8 cellular contexts compared by ENCODE assay signal in genomic region chr19:56120002-56120370, GRCh38. TPM values are rescaled to one million over a fixed set of nuclear protein-coding genes. Genes with fewer than 3 reads are reported as not detected.
DNase-seq lines count a peak whose midpoint lies in the region; ATAC-seq, FAIRE-seq and TF ChIP-seq lines count a peak whose summit lies in the region.

No MANE protein-coding gene starts in this region.

- H3K27me3 ChIP-seq in BLaER1 treated with 17β-estradiol and CSF1 and Interleukin-3, amounts not matched to agents 10 nM and 100 nM: no peaks in the 10 kb centered on the region
- no peaks in the 10 kb centered on the region for H3K27me3 ChIP-seq in OCI-LY3 (ENCODE audit: low read depth, low read length)
- no peaks in the 10 kb centered on the region; a peak in 1 of 7 replicates for H3K27me3 ChIP-seq in H1 (replicated peaks in 1 of 4; ENCODE audit: control insufficient read depth in 3 of 4, extremely low read depth in 1 of 4, insufficient read depth in 3 of 4, low read length in 3 of 4)
- no peaks in the 10 kb centered on the region for H3K27me3 ChIP-seq in neural cell (ENCODE audit: insufficient read depth, low read depth, low read length)

- H4K20me1 ChIP-seq in BLaER1 treated with 17β-estradiol and CSF1 and Interleukin-3, amounts not matched to agents 10 nM and 100 nM: peaks cover 38 to 52% (median 49%) of the 10 kb centered on the region in 11 experiments
- H4K20me1 ChIP-seq in OCI-LY3 (ENCODE audit: insufficient read depth, low read length) (peaks cover 14% of the 10 kb centered on the region), H1 (replicated peaks in 1 of 2; ENCODE audit: control insufficient read depth in 1 of 2, insufficient read depth in 2 of 2, low read length in 2 of 2) (peaks cover 20 to 25% of the 10 kb centered on the region in 2 experiments), neural cell (ENCODE audit: insufficient read depth) (no peaks in the 10 kb centered on the region)

- H3K9me2 ChIP-seq in neural cell (ENCODE audit: insufficient read depth, low read length): no peaks in the 10 kb centered on the region

- H3K4me3 ChIP-seq in BLaER1 treated with 17β-estradiol and CSF1 and Interleukin-3, amounts not matched to agents 10 nM and 100 nM: peak overlapping the region; percentile 60 to 80 (median 66)
- H3K4me3 ChIP-seq in OCI-LY3 (ENCODE audit: low read length) (peak overlapping the region; percentile 82), H1 (ENCODE audit: extremely low read depth in 1 of 4, insufficient read depth in 2 of 4, low read depth in 3 of 4, low read length in 4 of 4) (peak overlapping the region; percentile 49 to 91 (median 77)), neural cell (ENCODE audit: low read length) (peak overlapping the region; percentile 91)

- no peak overlapping the region for H2BK15ac ChIP-seq in H1 (ENCODE audit: low read length)

- no peak for FAIRE-seq in H1 (lab: Jason Lieb, UNC)

- DNase-seq in H1 (ENCODE audit: low read depth in 1 of 2, low spot score in 2 of 2) (no peak), NCI-H1105 (lab: John Stamatoyannopoulos, UW) (no peak), D341Med (ENCODE audit: low spot score) (no peak), NCI-H1694 treated with DMSO at 0.1 percent for 48 hours (lab: John Stamatoyannopoulos, UW) (no peak)

- H4K5ac ChIP-seq in H1 (ENCODE audit: insufficient read length, low read depth, low read length): peak overlapping the region; percentile 55

- H3K4ac ChIP-seq in H1 (replicated peaks; ENCODE audit: insufficient read length, low read depth, low read length): peak overlapping the region; percentile 27

- no peak for TF ChIP-seq EP300 in H1 (IDR thresholded peaks at IDR 0.05; ENCODE audit: borderline replicate concordance in 1 of 2, low read depth in 2 of 2, low read length in 2 of 2)
- TF ChIP-seq EP300 in neural cell (conservative IDR thresholded peaks at IDR 0.05; ENCODE audit: poor library complexity, severe bottlenecking): no peak

- H3K4me1 ChIP-seq in BLaER1 treated with 17β-estradiol and CSF1 and Interleukin-3, amounts not matched to agents 10 nM and 100 nM: peaks cover 49 to 72% (median 70%) of the 10 kb centered on the region in 10 experiments
- H3K4me1 ChIP-seq in OCI-LY3 (ENCODE audit: low read length): peaks cover 23% of the 10 kb centered on the region
- peaks cover 0 to 18% (median 13%) of the 10 kb centered on the region in 4 experiments; a peak in 6 of 7 replicates for H3K4me1 ChIP-seq in H1 (replicated peaks in 1 of 4; ENCODE audit: control insufficient read depth in 3 of 4, insufficient read depth in 4 of 4, low read length in 3 of 4)

- H2AK5ac ChIP-seq in H1 (ENCODE audit: low read depth, low read length): no peak overlapping the region

- no peaks in the 10 kb centered on the region for H3F3A ChIP-seq in neural cell (ENCODE audit: insufficient read depth, low read length, poor library complexity, severe bottlenecking)

- H3K9me3 ChIP-seq in BLaER1 treated with 17β-estradiol and CSF1 and Interleukin-3, amounts not matched to agents 10 nM and 100 nM (replicated peaks in 1 of 11): no peaks in the 10 kb centered on the region
- no peaks in the 10 kb centered on the region for H3K9me3 ChIP-seq in OCI-LY3 (ENCODE audit: insufficient read depth, low read length)
- no peaks in the 10 kb centered on the region for H3K9me3 ChIP-seq in H1 (ENCODE audit: insufficient read depth in 2 of 2, low read depth in 1 of 2, low read length in 1 of 2)
- no peaks in the 10 kb centered on the region for H3K9me3 ChIP-seq in neural cell (ENCODE audit: low read length)

- peak overlapping the region; percentile 86 to 98 (median 97) for H3K27ac ChIP-seq in BLaER1 treated with 17β-estradiol and CSF1 and Interleukin-3, amounts not matched to agents 10 nM and 100 nM
- H3K27ac ChIP-seq in OCI-LY3 (ENCODE audit: low read length) (peak overlapping the region; percentile 87), H1 (ENCODE audit: low read depth, low read length) (peak overlapping the region; percentile 85), neural cell (ENCODE audit: low read length) (peak overlapping the region; percentile 66)

- POLR2A ChIA-PET in H1 (lab: Charles Lee; ENCODE audit: partially characterized antibody): interaction anchor here (0.7 to 7.0 kb wide), 3 partner anchors 12 to 33 kb away, joined by 3 to 51 read pairs (median 4); no protein-coding TSS in a partner anchor

- H2AFZ ChIP-seq in OCI-LY3 (ENCODE audit: low read depth, low read length) (no peak overlapping the region), H1 (ENCODE audit: low read length) (no peak overlapping the region), neural cell (ENCODE audit: low read depth, low read length) (no peak overlapping the region)

- no peak for TF ChIP-seq CTCF in OCI-LY3 (IDR thresholded peaks at IDR 0.05; ENCODE audit: low read depth, low read length)
- no peak for TF ChIP-seq CTCF in H1 (IDR thresholded peaks at IDR 0.05; ENCODE audit: control extremely low read depth in 1 of 3, insufficient read depth in 1 of 3, low read depth in 1 of 3, low read length in 3 of 3)
- TF ChIP-seq CTCF in neural cell (IDR thresholded peaks at IDR 0.05; ENCODE audit: poor library complexity, severe bottlenecking): no peak

- peaks cover 5% of the 10 kb centered on the region for H3K79me1 ChIP-seq in H1 (ENCODE audit: low read depth, low read length)

- H2BK20ac ChIP-seq in H1 (ENCODE audit: low read length): peak overlapping the region; percentile 21; the same call in 1 of the 2 replicates

- H3K79me2 ChIP-seq in OCI-LY3 (ENCODE audit: low read length) (peaks cover 57% of the 10 kb centered on the region), H1 (ENCODE audit: control insufficient read depth in 1 of 2, insufficient read depth in 2 of 2, low read length in 2 of 2) (peaks cover 44 to 55% of the 10 kb centered on the region in 2 experiments), neural cell (replicated peaks; ENCODE audit: insufficient read depth, low read length) (peaks cover 35% of the 10 kb centered on the region)

- H3K36me3 ChIP-seq in BLaER1 treated with 17β-estradiol and CSF1 and Interleukin-3, amounts not matched to agents 10 nM and 100 nM: peaks cover 12 to 44% (median 29%) of the 10 kb centered on the region in 11 experiments; a peak in 18 of 22 replicates
- H3K36me3 ChIP-seq in OCI-LY3 (replicated peaks; ENCODE audit: low read depth, low read length) (peaks cover 18% of the 10 kb centered on the region), H1 (ENCODE audit: control insufficient read depth in 2 of 4, insufficient read depth in 4 of 4, low read length in 3 of 4) (0 out of 8 replicates have a peak, but pooled peaks cover 0 to 3% (median under 1%) of the 10 kb centered on the region in 4 experiments), neural cell (ENCODE audit: insufficient read depth, low read length) (no peaks in the 10 kb centered on the region)

- H3K4me2 ChIP-seq in BLaER1 treated with 17β-estradiol and CSF1 and Interleukin-3, amounts not matched to agents 10 nM and 100 nM: peak overlapping the region; percentile 86 to 100 (median 98)
- peak overlapping the region; percentile 82 for H3K4me2 ChIP-seq in OCI-LY3 (ENCODE audit: low read length)
- H3K4me2 ChIP-seq in H1 (ENCODE audit: insufficient read depth in 1 of 2, low read depth in 2 of 2, low read length in 2 of 2): peak overlapping the region; percentile 77 to 82
- H3K4me2 ChIP-seq in neural cell (ENCODE audit: low read length): peak overlapping the region; percentile 39

- TF ChIP-seq RAD21 in H1 (IDR thresholded peaks at IDR 0.05 in 1 of 2, conservative IDR thresholded peaks at IDR 0.05 in 1 of 2; ENCODE audit: low read depth in 2 of 2, low read length in 2 of 2) (no peak), neural cell (conservative IDR thresholded peaks at IDR 0.05) (no peak)

- TF ChIP-seq POLR2A in H1 (IDR thresholded peaks at IDR 0.05; ENCODE audit: control extremely low read depth in 1 of 2, low read depth in 2 of 2, low read length in 2 of 2): no peak

- peak overlapping the region; percentile 42; the same call in 1 of the 2 replicates for H4K8ac ChIP-seq in H1 (ENCODE audit: extremely low read depth, insufficient read depth, low read length)

- ATAC-seq in HG03139 (IDR thresholded peaks at IDR 0.05; ENCODE audit: unreplicated experiment): no peak

- H2BK120ac ChIP-seq in H1 (replicated peaks; ENCODE audit: low read depth, low read length): no peak overlapping the region

- peak overlapping the region; percentile 51 for H3K56ac ChIP-seq in H1 (replicated peaks; ENCODE audit: insufficient read length, low read depth, low read length)

- H3K9ac ChIP-seq in BLaER1 treated with 17β-estradiol and CSF1 and Interleukin-3, amounts not matched to agents 10 nM and 100 nM: peak overlapping the region; percentile 87 to 98 (median 95)
- H3K9ac ChIP-seq in OCI-LY3 (ENCODE audit: low read length) (peak overlapping the region; percentile 94), H1 (replicated peaks in 1 of 4; ENCODE audit: extremely low read depth in 1 of 4, low read depth in 3 of 4, low read length in 3 of 4) (peak overlapping the region; percentile 79 to 90 (median 84)), neural cell (ENCODE audit: low read length) (peak overlapping the region; percentile 81)

- H4K91ac ChIP-seq in H1 (replicated peaks; ENCODE audit: insufficient read length, low read length): peak overlapping the region; percentile 90

- H3K23ac ChIP-seq in H1 (ENCODE audit: insufficient read length): no peak overlapping the region

- CTCF ChIA-PET in H1 (lab: Charles Lee; ENCODE audit: partially characterized antibody): no interaction called here

- peak overlapping the region; percentile 71; the same call in 1 of the 2 replicates for H3K18ac ChIP-seq in H1 (ENCODE audit: extremely low read depth, low read length)

- 0 out of 2 replicates have a peak overlapping the region, but pooled peaks have one; percentile 86 for H2BK5ac ChIP-seq in H1 (ENCODE audit: low read depth, low read length)

- 43% methylated on average over 6 of the region's 8 CpGs; no CpG with 5 or more reads in 1 of the 2 experiments for WGBS in H1 (ENCODE audit: extremely low coverage in 1 of 2, insufficient coverage in 1 of 2, insufficient read length in 1 of 2, insufficient replicate concordance in 2 of 2, low coverage in 1 of 2, low lambda C conversion rate in 2 of 2, missing lambda C conversion rate in 1 of 2), 2 experiments

- peaks cover 8% of the 10 kb centered on the region for H3K23me2 ChIP-seq in H1 (ENCODE audit: low read depth, low read length)

- no peak overlapping the region for H2BK12ac ChIP-seq in H1 (ENCODE audit: low read depth, low read length)

- no peak overlapping the region for H3K14ac ChIP-seq in H1 (ENCODE audit: insufficient read length)

RNA-seq across cellular contexts. Expression of gene ZNF787, which starts 1.1 kb away (rescaled TPM):
- total RNA-seq in H1 (2021; fragmentation: NEBNext Ultra II Directional; extraction: Animal tissue kit (Norgen Biotek cat#: 25700)): 56.0 and 57.3 TPM in 2 replicates
- polyA plus RNA-seq in H1 (2011; rRNA removed) (19.7 and 37.8 TPM in 2 replicates), neural cell (11.4 and 17.8 TPM in 2 replicates)
- polyA plus RNA-seq in H1 (2011; cell fraction: cytosol; rRNA removed): 31.1 TPM
- 44.7 TPM for polyA plus RNA-seq in H1 (2011; cell fraction: nucleus; rRNA removed)
- 24.6 to 37.3 TPM (median 32.1 TPM) in 4 replicates for polyA plus RNA-seq in H1 (2012, experiment 1 of 2)
- polyA plus RNA-seq in H1 (2012, experiment 2 of 2): 26.0 TPM
- 35.4 TPM for polyA plus RNA-seq in H1 (2013, experiment 1 of 2)
- polyA plus RNA-seq in H1 (2013, experiment 2 of 2): 34.1 TPM
- polyA minus RNA-seq in H1 (2011; rRNA and poly(A)+ RNA removed): 7.3 and 7.9 TPM in 2 replicates
- 37.4 TPM for polyA minus RNA-seq in H1 (2011; cell fraction: cytosol; rRNA and poly(A)+ RNA removed)
- polyA minus RNA-seq in H1 (2011; cell fraction: nucleus; rRNA and poly(A)+ RNA removed): 25.1 TPM
- polyA minus RNA-seq in neural cell: 16.9 and 20.9 TPM in 2 replicates

RNA-seq across cellular contexts. Expression of gene ZNF444, which starts 21.1 kb away (rescaled TPM):
- total RNA-seq in H1 (2021; fragmentation: NEBNext Ultra II Directional; extraction: Animal tissue kit (Norgen Biotek cat#: 25700)): 46.9 and 49.5 TPM in 2 replicates
- 54.5 and 87.3 TPM in 2 replicates for polyA plus RNA-seq in H1 (2011; rRNA removed)
- 52.7 TPM for polyA plus RNA-seq in H1 (2011; cell fraction: cytosol; rRNA removed)
- polyA plus RNA-seq in H1 (2011; cell fraction: nucleus; rRNA removed): 82.7 TPM
- polyA plus RNA-seq in H1 (2012, experiment 1 of 2): 29.2 to 41.5 TPM (median 39.9 TPM) in 4 replicates
- 29.3 TPM for polyA plus RNA-seq in H1 (2012, experiment 2 of 2)
- 29.2 TPM for polyA plus RNA-seq in H1 (2013, experiment 1 of 2)
- 27.9 TPM for polyA plus RNA-seq in H1 (2013, experiment 2 of 2)
- 4.0 and 7.3 TPM in 2 replicates for polyA minus RNA-seq in H1 (2011; rRNA and poly(A)+ RNA removed)
- 20.0 TPM for polyA minus RNA-seq in H1 (2011; cell fraction: cytosol; rRNA and poly(A)+ RNA removed)
- polyA minus RNA-seq in H1 (2011; cell fraction: nucleus; rRNA and poly(A)+ RNA removed): 22.2 TPM
- 45.6 and 54.2 TPM in 2 replicates for polyA plus RNA-seq in neural cell
- 22.9 and 25.1 TPM in 2 replicates for polyA minus RNA-seq in neural cell

RNA-seq across cellular contexts. Expression of gene GALP, which starts 55.8 kb away (rescaled TPM):
- total RNA-seq in H1 (2021; fragmentation: NEBNext Ultra II Directional; extraction: Animal tissue kit (Norgen Biotek cat#: 25700)): not detected in 2 replicates
- polyA plus RNA-seq in H1 (2011; rRNA removed) (0.14 and 0.19 TPM in 2 replicates), neural cell (not detected in 2 replicates)
- not detected for polyA plus RNA-seq in H1 (2011; cell fraction: cytosol; rRNA removed)
- polyA plus RNA-seq in H1 (2011; cell fraction: nucleus; rRNA removed): not detected
- polyA plus RNA-seq in H1 (2012, experiment 1 of 2): not detected in 4 replicates
- not detected for polyA plus RNA-seq in H1 (2012, experiment 2 of 2)
- polyA plus RNA-seq in H1 (2013, experiment 1 of 2): not detected
- polyA plus RNA-seq in H1 (2013, experiment 2 of 2): not detected
- polyA minus RNA-seq in H1 (2011; rRNA and poly(A)+ RNA removed): not detected in 2 replicates
- polyA minus RNA-seq in H1 (2011; cell fraction: cytosol; rRNA and poly(A)+ RNA removed): not detected
- not detected for polyA minus RNA-seq in H1 (2011; cell fraction: nucleus; rRNA and poly(A)+ RNA removed)
- not detected in 2 replicates for polyA minus RNA-seq in neural cell

Comparison
In these comparisons a context has a peak if more than half of its experiments do, and no peak if none do; other contexts are left out.
1. H3K4me2 ChIP-seq: peak in every context shown above with its lines; median percentile 98 in BLaER1 treated with 17β-estradiol and CSF1 and Interleukin-3, amounts not matched to agents 10 nM and 100 nM; 82 in OCI-LY3; 80 in H1; 39 in neural cell.